Comparison of ENCODE assay signal across 8 cellular contexts in the genomic region with DNA sequence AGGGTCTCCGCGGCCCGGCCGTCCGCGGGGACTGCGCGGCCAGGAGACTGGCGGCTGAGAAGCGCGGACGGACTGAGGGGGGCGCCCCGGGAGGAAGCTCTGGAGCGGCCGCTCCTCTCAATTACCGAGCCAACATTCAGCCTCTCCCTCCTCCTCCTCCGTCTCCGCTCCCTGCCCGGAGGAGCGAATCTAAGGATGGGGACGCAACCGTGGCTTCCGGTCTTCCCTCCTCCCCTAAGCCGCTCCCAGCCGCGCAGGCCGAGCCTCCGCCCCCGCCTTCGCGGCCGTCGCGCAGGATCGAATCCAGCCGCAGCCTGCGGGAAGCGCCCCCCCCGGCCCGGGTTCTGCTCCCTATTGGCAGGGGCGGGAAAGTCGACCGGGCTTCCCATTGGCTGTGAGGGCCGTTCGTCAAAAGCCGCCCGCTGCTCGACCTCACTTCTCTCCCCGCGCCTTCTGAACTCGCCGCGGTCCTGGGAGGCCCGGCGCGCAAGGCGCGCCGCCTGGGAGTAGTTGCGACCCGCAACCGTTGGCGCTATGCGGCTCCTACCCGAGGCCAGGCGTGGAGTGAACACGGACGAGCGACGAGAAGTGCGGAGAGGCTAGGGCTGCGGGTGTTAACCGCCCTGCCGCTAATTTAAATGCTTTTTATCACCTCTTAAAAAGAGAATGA. TPM values are rescaled to one million over a fixed set of nuclear protein-coding genes. Genes with fewer than 3 reads are reported as not detected.
DNase-seq lines count a peak whose midpoint lies in the region; ATAC-seq and TF ChIP-seq lines count a peak whose summit lies in the region.

A gene (minus strand): TSS at position 197 of the 670 bp plus-strand sequence. CDS start 302 bp downstream, outside the sequence.

- TF ChIP-seq POLR2A in upper lobe of left lung (IDR thresholded peaks at IDR 0.05) = peak; percentile 53 to 99 (median 96)

- H3K4me1 ChIP-seq in upper lobe of left lung = peaks cover 32 to 48% (median 39%) of the 10 kb centered on the region in 4 donors

- TF ChIP-seq CTCF in GM12873 (IDR thresholded peaks at IDR 0.05; ENCODE audit: insufficient read depth, low read depth, low read length, missing control alignments) = peak; percentile 12
- TF ChIP-seq CTCF in upper lobe of left lung (IDR thresholded peaks at IDR 0.05) = no peak

- intact Hi-C loops in left cardiac atrium (cut with DNase I) (loop anchor here in 1 of 2 donors (5.0 kb wide), 1 partner anchor 64 kb away; a partner anchor contains a TSS), posterior vena cava (cut with DNase I) (no loop called here)

- TF ChIP-seq EP300 in upper lobe of left lung (IDR thresholded peaks at IDR 0.05) = peak in 1 of 4 donors; percentile 58

- H3K27me3 ChIP-seq in upper lobe of left lung = no peaks in the 10 kb centered on the region

- peak within 1 kb of the TSS; percentile 36 to 86 (median 70) for H3K4me3 ChIP-seq in upper lobe of left lung

- no peaks in the 10 kb centered on the region for H3K36me3 ChIP-seq in upper lobe of left lung

- ATAC-seq in HG02852 (IDR thresholded peaks at IDR 0.05; ENCODE audit: unreplicated experiment) (peak; percentile 76), left cardiac atrium (peak; percentile 95 to 97), upper lobe of left lung (ENCODE audit: low FRiP score in 2 of 2) (peak; percentile 97 to 98)

- H3K9me3 ChIP-seq in upper lobe of left lung = no peaks in the 10 kb centered on the region

- DNase-seq in NCI-H1694 (lab: John Stamatoyannopoulos, UW) (peak; percentile 95), T-helper 2 cell (peak; percentile 87 to 96 (median 94)), amygdala (lab: John Stamatoyannopoulos, UW) (peak; percentile 72 to 97 (median 94)), left cardiac atrium (peak; percentile 98), posterior vena cava (ENCODE audit: low spot score) (peak; percentile 99), upper lobe of left lung (peak; percentile 97 to 99)

- 0% methylated on average over 19 to 36 of the region's 75 CpGs for WGBS in upper lobe of left lung, 2 donors

- peak within 1 kb of the TSS; percentile 92 to 99 (median 96) for H3K27ac ChIP-seq in upper lobe of left lung

RNA-seq across cellular contexts. Expression of the gene that starts here (rescaled TPM):
- total RNA-seq in left cardiac atrium (10 to 100 TPM; 24.7 to 28.3 TPM), posterior vena cava (10 to 100 TPM; 54.6 to 55.6 TPM), upper lobe of left lung (10 to 100 TPM; 41.0 to 71.3 (median 46.2) TPM)

Comparison
In these comparisons a context has a peak if more than half of its experiments do, and no peak if none do; other contexts are left out.
1. Peak in every context shown above with its lines: DNase-seq, ATAC-seq, H3K4me3 ChIP-seq and H3K27ac ChIP-seq.